Comparison of ENCODE assay signal across 8 cellular contexts in genomic region chr1:84077476-84078107, GRCh38.
A peak's percentile ranks its signal among the peaks of the same experiment; 100 is the strongest.
DNase-seq lines count a peak whose midpoint lies in the region; ATAC-seq and TF ChIP-seq lines count a peak whose summit lies in the region.

No MANE protein-coding gene starts in this region.

- H3K27me3 ChIP-seq in A673 (replicated peaks; ENCODE audit: insufficient read depth, low read depth, low read length, poor library complexity) (no peaks in the 10 kb centered on the region), kidney epithelial cell (ENCODE audit: control insufficient read depth, insufficient read depth, low read length) (no peaks in the 10 kb centered on the region)

- TF ChIP-seq CTCF in A673 (conservative IDR thresholded peaks at IDR 0.05; ENCODE audit: low read depth, low read length) (no peak), kidney epithelial cell (IDR thresholded peaks at IDR 0.05; ENCODE audit: insufficient read depth, low read length, poor library complexity, severe bottlenecking) (no peak)

- peaks cover 9% of the 10 kb centered on the region for H3K4me1 ChIP-seq in A673 (ENCODE audit: insufficient read depth, low read length, poor library complexity, severe bottlenecking)

- DNase-seq in A673 (ENCODE audit: low spot score) = peak; percentile 93
- DNase-seq in NCI-H2196 (lab: John Stamatoyannopoulos, UW; ENCODE audit: unreplicated experiment) = peak; percentile 80
- peak; percentile 25 for DNase-seq in activated CD4-positive, CD25-positive, alpha-beta regulatory T cell treated with anti-CD3 and anti-CD28 coated beads, Interleukin-2, amount 50 U/mL, for 16 hours (ENCODE audit: low read depth, low spot score)
- DNase-seq in central memory CD8-positive, alpha-beta T cell (ENCODE audit: low spot score in 2 of 2) = peak; percentile 62 to 63
- no peak for DNase-seq in kidney epithelial cell (ENCODE audit: low read depth)
- peak; percentile 81 for DNase-seq in stimulated activated CD4-positive, alpha-beta T cell treated with anti-CD3 and anti-CD28 coated beads, Interleukin-15, amount 100 ng/mL, for 24 hours

- peak overlapping the region; percentile 76 for H3K4me3 ChIP-seq in A673 (ENCODE audit: low read depth, low read length, poor library complexity, severe bottlenecking)
- H3K4me3 ChIP-seq in kidney epithelial cell (ENCODE audit: low read depth, low read length) = peak overlapping the region; percentile 97

- ATAC-seq in HG03060 (IDR thresholded peaks at IDR 0.05; ENCODE audit: low read depth, unreplicated experiment) = peak; percentile 61
- ATAC-seq in central memory CD8-positive, alpha-beta T cell (replicated peaks; ENCODE audit: extremely low read depth, poor library complexity, severe bottlenecking) = peak; percentile 87

- intact Hi-C loops in A673 (cut with micrococcal nuclease; ENCODE audit: unreplicated experiment) = no loop called here

- H3K4me1 Mint-ChIP-seq in central memory CD8-positive, alpha-beta T cell = peaks cover 20% of the 10 kb centered on the region

- H3K36me3 ChIP-seq in A673 (ENCODE audit: insufficient read depth, low read length, poor library complexity, severe bottlenecking) (no peaks in the 10 kb centered on the region), kidney epithelial cell (ENCODE audit: control insufficient read depth, insufficient read depth, low read length) (no peaks in the 10 kb centered on the region)

- peak overlapping the region; percentile 87 for H3K4me3 Mint-ChIP-seq in central memory CD8-positive, alpha-beta T cell

- peak; percentile 71 for TF ChIP-seq POLR2A in GM18526 (IDR thresholded peaks at IDR 0.05; ENCODE audit: extremely low read depth, insufficient read length)

- peak overlapping the region; percentile 90 for H3K27ac ChIP-seq in A673 (ENCODE audit: low read depth, low read length, poor library complexity, severe bottlenecking)

- no peaks in the 10 kb centered on the region for H3K9me3 Mint-ChIP-seq in central memory CD8-positive, alpha-beta T cell

- H3K36me3 Mint-ChIP-seq in central memory CD8-positive, alpha-beta T cell (ENCODE audit: insufficient read depth) = peaks cover 6% of the 10 kb centered on the region

- H3K27me3 Mint-ChIP-seq in central memory CD8-positive, alpha-beta T cell = no peaks in the 10 kb centered on the region

- CTCF ChIA-PET in A673 (lab: Charles Lee) = interaction anchor here (0.5 kb wide), 1 partner anchor 85 kb away, joined by 9 read pairs; no protein-coding TSS in a partner anchor

- no peaks in the 10 kb centered on the region for H3K9me3 ChIP-seq in A673 (ENCODE audit: low read depth, low read length, poor library complexity, severe bottlenecking)

- peak overlapping the region; percentile 84 for H3K27ac Mint-ChIP-seq in central memory CD8-positive, alpha-beta T cell (ENCODE audit: low read depth)

- no TSS peak for BruUV-seq in A673 (replicated peaks; lab: Mats Ljungman, UMichigan)

- POLR2A ChIA-PET in A673 (lab: Charles Lee; ENCODE audit: low non-redundant PET) = no interaction called here
